In the genomic region with DNA sequence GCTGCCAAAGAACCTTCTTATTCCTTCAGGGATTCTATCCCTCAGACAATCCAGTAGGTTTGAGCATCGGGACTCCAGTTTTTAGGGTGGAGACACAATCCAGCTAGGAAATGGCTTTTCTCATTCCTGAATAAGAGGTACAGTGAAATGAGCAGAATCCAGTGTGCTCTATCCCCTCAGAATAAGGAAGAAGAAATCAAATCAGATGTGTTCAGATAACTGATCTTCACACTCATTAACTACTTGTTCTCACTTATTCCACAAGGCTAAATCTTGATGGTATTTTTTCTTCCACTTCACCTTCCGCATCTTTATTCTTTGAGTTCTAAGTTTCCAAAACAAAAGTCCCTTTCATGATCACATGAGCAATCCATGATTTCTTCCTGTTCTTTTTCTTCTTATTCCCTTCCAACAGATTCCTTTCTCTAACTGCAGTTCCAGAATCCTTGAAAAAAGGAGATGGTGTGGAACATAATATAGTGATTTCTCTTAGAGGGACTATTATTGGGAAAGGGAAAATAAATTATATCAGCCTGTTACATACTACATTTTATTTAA, we compare ENCODE assay signal across 8 cellular contexts. TPM values are rescaled to one million over a fixed set of nuclear protein-coding genes. Genes with fewer than 3 reads are reported as not detected.
DNase-seq lines count a peak whose midpoint lies in the region; ATAC-seq and TF ChIP-seq lines count a peak whose summit lies in the region.

No MANE protein-coding gene starts in this region.

- peaks cover 24% of the 10 kb centered on the region for H3K27me3 ChIP-seq in MM.1S (replicated peaks; ENCODE audit: insufficient read depth, low read length)

- H3K9me3 ChIP-seq in MM.1S (replicated peaks; ENCODE audit: insufficient read depth, low read length) = no peaks in the 10 kb centered on the region

- TF ChIP-seq CTCF in CD14-positive monocyte (IDR thresholded peaks at IDR 0.05) = no peak
- no peak for TF ChIP-seq CTCF in MM.1S (IDR thresholded peaks at IDR 0.05; ENCODE audit: low read length)
- no peak for TF ChIP-seq CTCF in neural crest cell (conservative IDR thresholded peaks at IDR 0.05)

- no peak for ATAC-seq in HG02884 (IDR thresholded peaks at IDR 0.05; ENCODE audit: unreplicated experiment)

- H3K79me2 ChIP-seq in MM.1S (ENCODE audit: low read length) = peaks cover 11% of the 10 kb centered on the region

- no peak overlapping the region for H3K4me2 ChIP-seq in MM.1S (ENCODE audit: low read depth, low read length)

- H3K9me3 Mint-ChIP-seq in CD14-positive monocyte (no peaks in the 10 kb centered on the region), neural crest cell (no peaks in the 10 kb centered on the region)
- no peaks in the 10 kb centered on the region for H3K9me3 Mint-ChIP-seq in dendritic cell treated with granulocyte-macrophage colony-stimulating factor and Interleukin-4, amounts not matched to agents 40 ng/mL and 50 ng/mL, for 4 days

- no peaks in the 10 kb centered on the region for H3K9me2 ChIP-seq in MM.1S (replicated peaks; ENCODE audit: insufficient read depth, low read length)

- peaks cover 23% of the 10 kb centered on the region for H3K4me1 ChIP-seq in MM.1S (ENCODE audit: low read length)

- no peaks in the 10 kb centered on the region for H4K20me1 ChIP-seq in MM.1S (ENCODE audit: insufficient read depth, low read length)

- H3K36me3 Mint-ChIP-seq in CD14-positive monocyte = no peaks in the 10 kb centered on the region
- H3K36me3 Mint-ChIP-seq in dendritic cell treated with granulocyte-macrophage colony-stimulating factor and Interleukin-4, amounts not matched to agents 40 ng/mL and 50 ng/mL, for 4 days (ENCODE audit: low read depth) = peaks cover 7% of the 10 kb centered on the region
- H3K36me3 Mint-ChIP-seq in neural crest cell (ENCODE audit: low read depth) = peaks cover 3% of the 10 kb centered on the region

- H3K27me3 Mint-ChIP-seq in CD14-positive monocyte (ENCODE audit: low read depth in 3 of 3) (peaks cover 0 to 1% (median 0%) of the 10 kb centered on the region in 3 donors), neural crest cell (ENCODE audit: low read depth) (peaks cover 4% of the 10 kb centered on the region)
- H3K27me3 Mint-ChIP-seq in dendritic cell treated with granulocyte-macrophage colony-stimulating factor and Interleukin-4, amounts not matched to agents 40 ng/mL and 50 ng/mL, for 4 days = no peaks in the 10 kb centered on the region

- H3K9ac ChIP-seq in MM.1S (ENCODE audit: low read length) = no peak overlapping the region

- H3K4me3 Mint-ChIP-seq in CD14-positive monocyte (peak overlapping the region in 1 of 2 donors; percentile 80), neural crest cell (peak overlapping the region; percentile 88)
- peak overlapping the region; percentile 75 for H3K4me3 Mint-ChIP-seq in dendritic cell treated with granulocyte-macrophage colony-stimulating factor and Interleukin-4, amounts not matched to agents 40 ng/mL and 50 ng/mL, for 4 days

- no peak overlapping the region for H3K4me3 ChIP-seq in MM.1S (ENCODE audit: low read length)

- no peaks in the 10 kb centered on the region for H3K36me3 ChIP-seq in MM.1S (replicated peaks; ENCODE audit: insufficient read depth, low read length)

- no peak overlapping the region for H3K27ac ChIP-seq in MM.1S (ENCODE audit: low read length)

- peaks cover 22% of the 10 kb centered on the region for H3F3A ChIP-seq in MM.1S (ENCODE audit: insufficient read depth, low read length)

- H3K4me1 Mint-ChIP-seq in CD14-positive monocyte = peaks cover 37% of the 10 kb centered on the region
- H3K4me1 Mint-ChIP-seq in dendritic cell treated with granulocyte-macrophage colony-stimulating factor and Interleukin-4, amounts not matched to agents 40 ng/mL and 50 ng/mL, for 4 days (ENCODE audit: low read depth) = peaks cover 31% of the 10 kb centered on the region
- peaks cover 33% of the 10 kb centered on the region for H3K4me1 Mint-ChIP-seq in neural crest cell

- intact Hi-C loops in CD14-positive monocyte (cut with micrococcal nuclease) = loop anchor here in 1 of 2 donors (5.0 kb wide), 1 partner anchor 36 kb away; no protein-coding TSS in a partner anchor
- intact Hi-C loops in dendritic cell treated with granulocyte-macrophage colony-stimulating factor and Interleukin-4, amounts not matched to agents 40 ng/mL and 50 ng/mL, for 4 days (cut with micrococcal nuclease) = no loop called here

- DNase-seq in CD14-positive monocyte (ENCODE audit: low spot score) = no peak
- DNase-seq in MM.1S = no peak
- DNase-seq in neural crest cell (ENCODE audit: low read depth, low spot score) = no peak
- DNase-seq in UCSD-AML1 (lab: John Stamatoyannopoulos, UW; ENCODE audit: unreplicated experiment) = no peak
- DNase-seq in germinal center (ENCODE audit: low spot score) = no peak
- DNase-seq in mesenteric fat pad (ENCODE audit: low spot score) = no peak

- H3K27ac Mint-ChIP-seq in CD14-positive monocyte (peak overlapping the region; percentile 95 to 99 (median 96)), neural crest cell (ENCODE audit: unreplicated experiment) (peak overlapping the region; percentile 33)
- H3K27ac Mint-ChIP-seq in dendritic cell treated with granulocyte-macrophage colony-stimulating factor and Interleukin-4, amounts not matched to agents 40 ng/mL and 50 ng/mL, for 4 days = peak overlapping the region; percentile 91

- peak overlapping the region; percentile 23; the same call in 1 of the 2 replicates for H2AFZ ChIP-seq in MM.1S (ENCODE audit: low read length)

RNA-seq across cellular contexts. Expression of a gene that starts 1.7 kb away (rescaled TPM):
- polyA plus RNA-seq in CD14-positive monocyte = 10 to 100 TPM in 1 of 2 donors, 1 to 10 TPM in 1; 9.6 to 11.0 TPM
- 19.8 and 20.0 TPM in 2 replicates for total RNA-seq in neural crest cell
- total RNA-seq in mesenteric fat pad = 6.1 TPM

RNA-seq across cellular contexts. Expression of a gene that starts 4.0 kb away (rescaled TPM):
- 10 to 100 TPM in 1 of 2 donors, 1 to 10 TPM in 1; 8.5 to 14.0 TPM for polyA plus RNA-seq in CD14-positive monocyte
- 58.4 and 59.5 TPM in 2 replicates for total RNA-seq in neural crest cell
- 53.0 TPM for total RNA-seq in mesenteric fat pad

RNA-seq across cellular contexts. Expression of a gene that starts 50.1 kb away (rescaled TPM):
- 10 to 100 TPM; 57.2 to 69.6 TPM for polyA plus RNA-seq in CD14-positive monocyte
- total RNA-seq in neural crest cell = 34.5 and 35.3 TPM in 2 replicates
- 31.8 TPM for total RNA-seq in mesenteric fat pad

Comparison
In these comparisons a context has a peak if more than half of its experiments do, and no peak if none do; other contexts are left out.
1. H3K27ac Mint-ChIP-seq: peak in every context shown above with its lines; median percentile 96 in CD14-positive monocyte; 91 in dendritic cell treated with granulocyte-macrophage colony-stimulating factor and Interleukin-4, amounts not matched to agents 40 ng/mL and 50 ng/mL, for 4 days; 33 in neural crest cell.